Comparison of ENCODE assay signal across 1 cellular context in genomic region chr9:101433229-101433628, GRCh38.
TF ChIP-seq lines count a peak whose summit lies in the region.

No MANE protein-coding gene starts in this region.

TF ChIP-seq in HepG2, 621 proteins besides CTCF, POLR2A, EP300 and RAD21 (continued from another document):
- TF ChIP-seq ZNF710 (CRISPR knock-in tag; IDR thresholded peaks at IDR 0.05; ENCODE audit: borderline replicate concordance) (peak; percentile 71; the same call in 1 of the 2 replicates), NR0B2 (CRISPR knock-in tag; IDR thresholded peaks at IDR 0.05) (no peak), ZSCAN31 (CRISPR knock-in tag; IDR thresholded peaks at IDR 0.05; ENCODE audit: low read depth) (no peak), ESRRA (CRISPR knock-in tag; IDR thresholded peaks at IDR 0.05; ENCODE audit: low read depth) (peak; percentile 94), KAT8 (CRISPR knock-in tag; IDR thresholded peaks at IDR 0.05) (peak; percentile 75), TRAFD1 (CRISPR knock-in tag; IDR thresholded peaks at IDR 0.05; ENCODE audit: borderline replicate concordance) (no peak), ASH2L (IDR thresholded peaks at IDR 0.05; ENCODE audit: insufficient read length, low read depth, low read length) (peak; percentile 61), CREB3 (CRISPR knock-in tag; IDR thresholded peaks at IDR 0.05) (no peak), ZNF567 (CRISPR knock-in tag; IDR thresholded peaks at IDR 0.05; ENCODE audit: borderline replicate concordance) (no peak), ZFP36L2 (CRISPR knock-in tag; IDR thresholded peaks at IDR 0.05) (no peak), DNMT3B (CRISPR knock-in tag; conservative IDR thresholded peaks at IDR 0.05) (no peak), KLF13 (CRISPR knock-in tag; IDR thresholded peaks at IDR 0.05) (no peak), HES4 (CRISPR knock-in tag; IDR thresholded peaks at IDR 0.05; ENCODE audit: borderline replicate concordance) (no peak), NKX3-1 (CRISPR knock-in tag; IDR thresholded peaks at IDR 0.05) (no peak), SKI (IDR thresholded peaks at IDR 0.05; ENCODE audit: partially characterized antibody) (no peak), ZNF407 (CRISPR knock-in tag; IDR thresholded peaks at IDR 0.05; ENCODE audit: not compliant biosample characterization) (no peak), KDM4B (CRISPR knock-in tag; IDR thresholded peaks at IDR 0.05) (no peak), ZNF441 (CRISPR knock-in tag; IDR thresholded peaks at IDR 0.05; ENCODE audit: borderline replicate concordance) (no peak), ELF1 (CRISPR knock-in tag; IDR thresholded peaks at IDR 0.05) (peak; percentile 39; the same call in 1 of the 2 replicates), ZNF367 (CRISPR knock-in tag; IDR thresholded peaks at IDR 0.05; ENCODE audit: borderline replicate concordance) (no peak), PBX3 (CRISPR knock-in tag; IDR thresholded peaks at IDR 0.05; ENCODE audit: borderline replicate concordance) (no peak)
